2 cellular contexts compared by ENCODE assay signal in genomic region chr13:46286972-46287371, GRCh38.
TF ChIP-seq lines count a peak whose summit lies in the region.

No MANE protein-coding gene starts in this region.

TF ChIP-seq in GM23338, 12 proteins besides CTCF, POLR2A, EP300 and RAD21:
- TF ChIP-seq EZH2phosphoT487 (IDR thresholded peaks at IDR 0.05; ENCODE audit: unreplicated experiment) = no peak
- TF ChIP-seq NANOG (IDR thresholded peaks at IDR 0.05; ENCODE audit: borderline replicate concordance) = no peak
- no peak for TF ChIP-seq EZH2 (IDR thresholded peaks at IDR 0.05; ENCODE audit: low read depth, unreplicated experiment)
- TF ChIP-seq REST (IDR thresholded peaks at IDR 0.05; ENCODE audit: unreplicated experiment) = no peak
- TF ChIP-seq ZNF114 (CRISPR knock-in tag; IDR thresholded peaks at IDR 0.05) = no peak
- no peak for TF ChIP-seq ZNF331 (CRISPR knock-in tag; IDR thresholded peaks at IDR 0.05; ENCODE audit: low read depth)
TF ChIP-seq in GM23338: peak in this region for 0.

TF ChIP-seq in H1, 55 proteins besides CTCF, POLR2A, EP300 and RAD21:
- no peak for TF ChIP-seq EZH2 (IDR thresholded peaks at IDR 0.05; ENCODE audit: low read depth, low read length, severe bottlenecking)
- TF ChIP-seq E2F6 (IDR thresholded peaks at IDR 0.05) = no peak
- TF ChIP-seq ATF2 (IDR thresholded peaks at IDR 0.05; ENCODE audit: low read length) = no peak
- no peak for TF ChIP-seq CHD7 (IDR thresholded peaks at IDR 0.05; ENCODE audit: insufficient replicate concordance, low read length)
- no peak for TF ChIP-seq USF2 (IDR thresholded peaks at IDR 0.05; ENCODE audit: low read length)
- TF ChIP-seq TEAD4 (IDR thresholded peaks at IDR 0.05; ENCODE audit: low read depth, low read length) = no peak
- TF ChIP-seq SP1 (IDR thresholded peaks at IDR 0.05; ENCODE audit: low read depth, low read length) = no peak
- no peak for TF ChIP-seq CHD1 (IDR thresholded peaks at IDR 0.05; ENCODE audit: low read depth, low read length)
- TF ChIP-seq KDM5A (IDR thresholded peaks at IDR 0.05; ENCODE audit: low read length) = no peak
- no peak for TF ChIP-seq PHF8 (conservative IDR thresholded peaks at IDR 0.05; ENCODE audit: low read depth, low read length)
- no peak for TF ChIP-seq CEBPB (IDR thresholded peaks at IDR 0.05; ENCODE audit: low read depth, low read length)
- TF ChIP-seq EGR1 (IDR thresholded peaks at IDR 0.05; ENCODE audit: borderline replicate concordance, low read depth, low read length) = no peak
- no peak for TF ChIP-seq RXRA (IDR thresholded peaks at IDR 0.05; ENCODE audit: insufficient read depth, low read depth, low read length)
- TF ChIP-seq CBX5 (IDR thresholded peaks at IDR 0.05; ENCODE audit: low read depth, low read length) = no peak
